8 cellular contexts compared by ENCODE assay signal in the genomic region with DNA sequence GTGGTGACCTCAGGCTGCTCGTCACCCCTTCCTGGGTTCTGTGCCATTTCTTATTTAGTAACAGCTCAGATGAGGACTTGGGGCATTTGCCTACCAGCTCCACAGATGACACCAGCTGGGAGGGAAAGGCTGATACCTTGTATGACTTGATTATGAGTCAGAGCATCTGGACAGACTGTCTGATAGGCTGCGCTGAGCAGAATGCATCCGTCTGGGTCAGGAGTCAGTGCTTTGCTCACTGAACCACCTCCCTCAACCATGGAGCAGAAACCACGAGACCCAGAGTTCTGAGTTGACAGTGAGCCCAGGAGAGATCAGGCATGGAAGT. TPM values are rescaled to one million over a fixed set of nuclear protein-coding genes. Genes with fewer than 3 reads are reported as not detected.
DNase-seq lines count a peak whose midpoint lies in the region; ATAC-seq, FAIRE-seq and TF ChIP-seq lines count a peak whose summit lies in the region.

No MANE protein-coding gene starts in this region.

- FAIRE-seq in urothelium cell line (lab: Jason Lieb, UNC) (peak; percentile 13), frontal cortex (lab: Jason Lieb, UNC) (no peak)

- H3K9me3 ChIP-seq in PC-3 (ENCODE audit: low read length), result no peaks in the 10 kb centered on the region

- peaks cover 70% of the 10 kb centered on the region for H4K20me1 ChIP-seq in PC-3 (ENCODE audit: low read length)

- POLR2A ChIA-PET in PC-3 (lab: Charles Lee; ENCODE audit: unreplicated experiment), result interaction anchor here (0.6 kb wide), 1 partner anchor 19 kb away, joined by 6 read pairs; no protein-coding TSS in a partner anchor

- no peaks in the 10 kb centered on the region for H3K27me3 ChIP-seq in PC-3 (ENCODE audit: low read length)

- H3K4me3 ChIP-seq in PC-3 (ENCODE audit: low read length), result no peak overlapping the region; the same call in 1 of the 2 replicates

- peaks cover 68% of the 10 kb centered on the region for H3K4me1 ChIP-seq in PC-3 (ENCODE audit: insufficient read depth, low read length)

- peaks cover 10% of the 10 kb centered on the region; the same call in 1 of the 2 replicates for H3K36me3 ChIP-seq in PC-3 (ENCODE audit: low read depth, low read length)

- peak; percentile 19 for DNase-seq in stimulated activated CD4-positive, alpha-beta T cell treated with anti-CD3 and anti-CD28 coated beads, Interleukin-1b, Interleukin-23, amount 100 ng/mL, for 48 hours
- DNase-seq in stimulated activated CD4-positive, alpha-beta T cell treated with anti-CD3 and anti-CD28 coated beads, Interleukin-2, amount 100 ng/mL, for 24 hours, result no peak
- DNase-seq in PC-3 (peak; percentile 99), fibroblast of the conjunctiva (ENCODE audit: low read depth) (peak; percentile 67), urothelium cell line (ENCODE audit: low spot score) (peak; percentile 85), frontal cortex (ENCODE audit: low spot score in 2 of 2) (no peak)

- no peak overlapping the region for H3K9ac ChIP-seq in PC-3 (ENCODE audit: low read length)

- H3K9me2 ChIP-seq in PC-3 (replicated peaks; ENCODE audit: low read length), result no peaks in the 10 kb centered on the region

- BruUV-seq in PC-3 (replicated peaks; lab: Mats Ljungman, UMichigan), result no TSS peak

- H2AFZ ChIP-seq in PC-3 (ENCODE audit: low read length), result no peak overlapping the region

- peak overlapping the region; percentile 59 for H3K4me2 ChIP-seq in PC-3 (ENCODE audit: low read length)

- ATAC-seq in PC-3 (peak; percentile 96), HG03025 (IDR thresholded peaks at IDR 0.05; ENCODE audit: low FRiP score, unreplicated experiment) (no peak), HG02588 (IDR thresholded peaks at IDR 0.05; ENCODE audit: unreplicated experiment) (no peak)

- intact Hi-C loops in PC-3 (cut with micrococcal nuclease), result no loop called here

- CTCF ChIA-PET in PC-3 (lab: Charles Lee), result interaction anchor here (1.3 kb wide), 1 partner anchor 34 kb away, joined by 7 read pairs; no protein-coding TSS in a partner anchor

- TF ChIP-seq CTCF in PC-3 (conservative IDR thresholded peaks at IDR 0.05; ENCODE audit: low read depth, low read length), result no peak

- peaks cover 94% of the 10 kb centered on the region for H3K79me2 ChIP-seq in PC-3 (ENCODE audit: low read length)

- H3F3A ChIP-seq in PC-3 (ENCODE audit: low read length, unreplicated experiment), result peaks cover 6% of the 10 kb centered on the region

- peak overlapping the region; percentile 83 for H3K27ac ChIP-seq in PC-3 (ENCODE audit: low read length)

RNA-seq across cellular contexts. Expression of a gene that starts 6.8 kb away (rescaled TPM):
- 231 and 289 TPM in 2 replicates for total RNA-seq in PC-3 (2014; rRNA removed)
- total RNA-seq in frontal cortex, result not detected

Comparison
In these comparisons a context has a peak if more than half of its experiments do, and no peak if none do; other contexts are left out.
1. DNase-seq: peak in stimulated activated CD4-positive, alpha-beta T cell treated with anti-CD3 and anti-CD28 coated beads, Interleukin-1b, Interleukin-23, amount 100 ng/mL, for 48 hours (single experiment), PC-3 (single experiment), fibroblast of the conjunctiva (single experiment) and urothelium cell line (single experiment); none in stimulated activated CD4-positive, alpha-beta T cell treated with anti-CD3 and anti-CD28 coated beads, Interleukin-2, amount 100 ng/mL, for 24 hours (0 of 2) and frontal cortex (0 of 2).
2. RNA of a gene that starts 6.8 kb away (total RNA-seq): 231 to 289 TPM in PC-3; not detected in frontal cortex (single experiment); every median in the first group is over 100 times any median in the second.